In the genomic region with DNA sequence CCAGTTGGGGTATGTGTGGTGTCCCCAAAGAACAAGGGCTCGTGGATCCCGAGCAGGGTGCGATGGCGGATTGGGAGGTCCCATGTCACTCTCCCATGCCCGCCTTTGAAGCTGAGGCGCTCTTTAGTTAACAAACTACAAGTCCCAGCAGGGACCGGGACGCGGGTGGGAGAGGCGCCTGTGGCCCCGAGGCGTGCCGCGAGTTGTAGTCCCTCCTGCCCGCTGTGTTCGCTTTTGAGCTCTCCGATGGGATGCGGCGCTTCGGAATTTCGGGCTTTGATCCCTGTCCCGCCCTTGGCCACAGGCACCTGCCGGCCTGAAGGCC, we compare ENCODE assay signal across 1 cellular context.
A peak's percentile ranks its signal among the peaks of the same experiment; 100 is the strongest.
TF ChIP-seq lines count a peak whose summit lies in the region.

No MANE protein-coding gene starts in this region.

TF ChIP-seq in HepG2, 621 proteins besides CTCF, POLR2A, EP300 and RAD21:
- TF ChIP-seq ZNF44 (CRISPR knock-in tag; IDR thresholded peaks at IDR 0.05) (no peak), ZBTB38 (CRISPR knock-in tag; IDR thresholded peaks at IDR 0.05) (no peak)
- TF ChIP-seq, protein P1, sequence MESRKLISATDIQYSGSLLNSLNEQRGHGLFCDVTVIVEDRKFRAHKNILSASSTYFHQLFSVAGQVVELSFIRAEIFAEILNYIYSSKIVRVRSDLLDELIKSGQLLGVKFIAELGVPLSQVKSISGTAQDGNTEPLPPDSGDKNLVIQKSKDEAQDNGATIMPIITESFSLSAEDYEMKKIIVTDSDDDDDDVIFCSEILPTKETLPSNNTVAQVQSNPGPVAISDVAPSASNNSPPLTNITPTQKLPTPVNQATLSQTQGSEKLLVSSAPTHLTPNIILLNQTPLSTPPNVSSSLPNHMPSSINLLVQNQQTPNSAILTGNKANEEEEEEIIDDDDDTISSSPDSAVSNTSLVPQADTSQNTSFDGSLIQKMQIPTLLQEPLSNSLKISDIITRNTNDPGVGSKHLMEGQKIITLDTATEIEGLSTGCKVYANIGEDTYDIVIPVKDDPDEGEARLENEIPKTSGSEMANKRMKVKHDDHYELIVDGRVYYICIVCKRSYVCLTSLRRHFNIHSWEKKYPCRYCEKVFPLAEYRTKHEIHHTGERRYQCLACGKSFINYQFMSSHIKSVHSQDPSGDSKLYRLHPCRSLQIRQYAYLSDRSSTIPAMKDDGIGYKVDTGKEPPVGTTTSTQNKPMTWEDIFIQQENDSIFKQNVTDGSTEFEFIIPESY (CRISPR knock-in tag; IDR thresholded peaks at IDR 0.05) = peak; percentile 22; the same call in 1 of the 2 replicates
